In the genomic region with DNA sequence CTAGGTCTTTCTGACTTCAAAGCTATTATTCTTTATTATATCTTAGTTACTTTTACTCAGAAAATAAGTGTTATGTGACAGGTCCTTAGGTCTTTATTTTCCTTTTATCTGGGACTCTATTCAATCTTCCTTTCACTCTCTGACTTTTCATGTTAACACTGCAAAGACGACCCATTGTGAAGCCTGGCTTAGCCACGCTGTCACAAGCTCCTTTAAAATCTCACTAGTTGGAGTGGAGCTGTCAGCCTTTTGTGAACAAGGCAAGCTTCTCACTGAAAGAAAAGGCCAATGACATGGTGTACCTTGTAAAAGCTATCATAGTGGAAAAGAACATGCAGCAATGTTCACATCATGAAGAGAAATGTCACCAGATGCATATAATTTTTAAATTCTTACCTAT, we compare ENCODE assay signal across 1 cellular context.
TF ChIP-seq lines count a peak whose summit lies in the region.

No MANE protein-coding gene starts in this region.

TF ChIP-seq in GM23338, 12 proteins besides CTCF, POLR2A, EP300 and RAD21 (continued from another document):
- TF ChIP-seq, protein P1, sequence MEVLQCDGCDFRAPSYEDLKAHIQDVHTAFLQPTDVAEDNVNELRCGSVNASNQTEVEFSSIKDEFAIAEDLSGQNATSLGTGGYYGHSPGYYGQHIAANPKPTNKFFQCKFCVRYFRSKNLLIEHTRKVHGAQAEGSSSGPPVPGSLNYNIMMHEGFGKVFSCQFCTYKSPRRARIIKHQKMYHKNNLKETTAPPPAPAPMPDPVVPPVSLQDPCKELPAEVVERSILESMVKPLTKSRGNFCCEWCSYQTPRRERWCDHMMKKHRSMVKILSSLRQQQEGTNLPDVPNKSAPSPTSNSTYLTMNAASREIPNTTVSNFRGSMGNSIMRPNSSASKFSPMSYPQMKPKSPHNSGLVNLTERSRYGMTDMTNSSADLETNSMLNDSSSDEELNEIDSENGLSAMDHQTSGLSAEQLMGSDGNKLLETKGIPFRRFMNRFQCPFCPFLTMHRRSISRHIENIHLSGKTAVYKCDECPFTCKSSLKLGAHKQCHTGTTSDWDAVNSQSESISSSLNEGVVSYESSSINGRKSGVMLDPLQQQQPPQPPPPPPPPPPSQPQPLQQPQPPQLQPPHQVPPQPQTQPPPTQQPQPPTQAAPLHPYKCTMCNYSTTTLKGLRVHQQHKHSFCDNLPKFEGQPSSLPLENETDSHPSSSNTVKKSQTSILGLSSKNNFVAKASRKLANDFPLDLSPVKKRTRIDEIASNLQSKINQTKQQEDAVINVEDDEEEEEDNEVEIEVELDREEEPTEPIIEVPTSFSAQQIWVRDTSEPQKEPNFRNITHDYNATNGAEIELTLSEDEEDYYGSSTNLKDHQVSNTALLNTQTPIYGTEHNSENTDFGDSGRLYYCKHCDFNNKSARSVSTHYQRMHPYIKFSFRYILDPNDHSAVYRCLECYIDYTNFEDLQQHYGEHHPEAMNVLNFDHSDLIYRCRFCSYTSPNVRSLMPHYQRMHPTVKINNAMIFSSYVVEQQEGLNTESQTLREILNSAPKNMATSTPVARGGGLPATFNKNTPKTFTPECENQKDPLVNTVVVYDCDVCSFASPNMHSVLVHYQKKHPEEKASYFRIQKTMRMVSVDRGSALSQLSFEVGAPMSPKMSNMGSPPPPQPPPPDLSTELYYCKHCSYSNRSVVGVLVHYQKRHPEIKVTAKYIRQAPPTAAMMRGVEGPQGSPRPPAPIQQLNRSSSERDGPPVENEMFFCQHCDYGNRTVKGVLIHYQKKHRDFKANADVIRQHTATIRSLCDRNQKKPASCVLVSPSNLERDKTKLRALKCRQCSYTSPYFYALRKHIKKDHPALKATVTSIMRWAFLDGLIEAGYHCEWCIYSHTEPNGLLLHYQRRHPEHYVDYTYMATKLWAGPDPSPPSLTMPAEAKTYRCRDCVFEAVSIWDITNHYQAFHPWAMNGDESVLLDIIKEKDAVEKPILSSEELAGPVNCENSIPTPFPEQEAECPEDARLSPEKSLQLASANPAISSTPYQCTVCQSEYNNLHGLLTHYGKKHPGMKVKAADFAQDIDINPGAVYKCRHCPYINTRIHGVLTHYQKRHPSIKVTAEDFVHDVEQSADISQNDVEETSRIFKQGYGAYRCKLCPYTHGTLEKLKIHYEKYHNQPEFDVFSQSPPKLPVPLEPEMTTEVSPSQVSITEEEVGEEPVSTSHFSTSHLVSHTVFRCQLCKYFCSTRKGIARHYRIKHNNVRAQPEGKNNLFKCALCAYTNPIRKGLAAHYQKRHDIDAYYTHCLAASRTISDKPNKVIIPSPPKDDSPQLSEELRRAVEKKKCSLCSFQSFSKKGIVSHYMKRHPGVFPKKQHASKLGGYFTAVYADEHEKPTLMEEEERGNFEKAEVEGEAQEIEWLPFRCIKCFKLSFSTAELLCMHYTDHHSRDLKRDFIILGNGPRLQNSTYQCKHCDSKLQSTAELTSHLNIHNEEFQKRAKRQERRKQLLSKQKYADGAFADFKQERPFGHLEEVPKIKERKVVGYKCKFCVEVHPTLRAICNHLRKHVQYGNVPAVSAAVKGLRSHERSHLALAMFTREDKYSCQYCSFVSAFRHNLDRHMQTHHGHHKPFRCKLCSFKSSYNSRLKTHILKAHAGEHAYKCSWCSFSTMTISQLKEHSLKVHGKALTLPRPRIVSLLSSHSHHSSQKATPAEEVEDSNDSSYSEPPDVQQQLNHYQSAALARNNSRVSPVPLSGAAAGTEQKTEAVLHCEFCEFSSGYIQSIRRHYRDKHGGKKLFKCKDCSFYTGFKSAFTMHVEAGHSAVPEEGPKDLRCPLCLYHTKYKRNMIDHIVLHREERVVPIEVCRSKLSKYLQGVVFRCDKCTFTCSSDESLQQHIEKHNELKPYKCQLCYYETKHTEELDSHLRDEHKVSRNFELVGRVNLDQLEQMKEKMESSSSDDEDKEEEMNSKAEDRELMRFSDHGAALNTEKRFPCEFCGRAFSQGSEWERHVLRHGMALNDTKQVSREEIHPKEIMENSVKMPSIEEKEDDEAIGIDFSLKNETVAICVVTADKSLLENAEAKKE (CRISPR knock-in tag; IDR thresholded peaks at IDR 0.05), result no peak
- TF ChIP-seq ZNF331 (CRISPR knock-in tag; IDR thresholded peaks at IDR 0.05; ENCODE audit: low read depth), result no peak
- no peak for TF ChIP-seq JUNB (IDR thresholded peaks at IDR 0.05; ENCODE audit: unreplicated experiment)
- no peak for TF ChIP-seq ZNF114 (CRISPR knock-in tag; IDR thresholded peaks at IDR 0.05)
- TF ChIP-seq POLR2AphosphoS5 (IDR thresholded peaks at IDR 0.05; ENCODE audit: low read depth), result no peak
- TF ChIP-seq EZH2 (IDR thresholded peaks at IDR 0.05; ENCODE audit: low read depth, unreplicated experiment), result no peak
- no peak for TF ChIP-seq CREB1 (CRISPR knock-in tag; IDR thresholded peaks at IDR 0.05; ENCODE audit: low read depth)
